In genomic region chr7:1951600-1951999, GRCh38 we compare ENCODE assay signal across 16 cellular contexts.
DNase-seq lines count a peak whose midpoint lies in the region; ATAC-seq and TF ChIP-seq lines count a peak whose summit lies in the region.
"Had no signal": no experiment of that assay in that cellular context is flagged by ENCODE, and none has a peak within 500 bp of the region (broad histone marks: within the 10 kb centered on the region; RNA-seq: fewer than 3 reads in every experiment).

No MANE protein-coding gene starts in this region.

- peak overlapping the region; percentile 70 for H4K91ac ChIP-seq in mesenchymal stem cell (ENCODE audit: low read length)

- no TSS peak for BruUV-seq in A673 (replicated peaks; lab: Mats Ljungman, UMichigan)

- POLR2A ChIA-PET in A673 (lab: Charles Lee; ENCODE audit: low non-redundant PET) = no interaction called here

- H3K9ac ChIP-seq in BLaER1 (peak overlapping the region; percentile 67; the same call in 1 of the 2 replicates), mesenchymal stem cell (ENCODE audit: low read length) (no peak overlapping the region)
- H3K9ac ChIP-seq: GM23248, KMS-11 had no signal

- ATAC-seq in activated T-helper 17 cell treated with anti-CD3 and anti-CD28 coated beads, Interleukin-2, amount 50 U/mL, for 72 hours (replicated peaks) = no peak
- no peak for ATAC-seq in GM21390 (IDR thresholded peaks at IDR 0.05; ENCODE audit: unreplicated experiment)
- ATAC-seq: activated naive CD8-positive, alpha-beta T cell treated with anti-CD3 and anti-CD28 coated beads, Interleukin-2, amount 50 U/mL, for 24 hours had no signal

- no peak overlapping the region for H2BK15ac ChIP-seq in mesenchymal stem cell (ENCODE audit: low read depth, poor library complexity, severe bottlenecking)

- H3K18ac ChIP-seq in mesenchymal stem cell (ENCODE audit: low read depth in 1 of 2, low read length in 2 of 2) = no peak overlapping the region

- no peak overlapping the region for H2AFZ ChIP-seq in mesenchymal stem cell (ENCODE audit: low read depth, low read length)
- H2AFZ ChIP-seq: GM23248 had no signal

- H3K36me3 ChIP-seq in A673 (ENCODE audit: insufficient read depth, low read length, poor library complexity, severe bottlenecking) = no peaks in the 10 kb centered on the region
- H3K36me3 ChIP-seq in BLaER1 = peaks cover 80% of the 10 kb centered on the region
- H3K36me3 ChIP-seq in mesenchymal stem cell (ENCODE audit: control insufficient read depth in 1 of 2, insufficient read depth in 2 of 2, low read depth in 1 of 2, low read length in 2 of 2) = peaks cover 4 to 71% of the 10 kb centered on the region in 2 experiments
- H3K36me3 ChIP-seq: suprapubic skin, vagina had no signal

- H3K4me1 ChIP-seq in A673 (ENCODE audit: insufficient read depth, low read length, poor library complexity, severe bottlenecking) (peaks cover 15% of the 10 kb centered on the region), BLaER1 (peaks cover 59% of the 10 kb centered on the region), mesenchymal stem cell (ENCODE audit: control insufficient read depth, insufficient read depth, low read depth, low read length) (peaks cover 9% of the 10 kb centered on the region)

- H3K27ac ChIP-seq in A673 (ENCODE audit: low read depth, low read length, poor library complexity, severe bottlenecking) (peak overlapping the region; percentile 34), BLaER1 (peak overlapping the region; percentile 85), mesenchymal stem cell (ENCODE audit: low read length, poor library complexity, severe bottlenecking) (no peak overlapping the region)
- H3K27ac ChIP-seq: esophagus muscularis mucosa, GM23248, KMS-11, suprapubic skin, vagina had no signal

- peaks cover 9% of the 10 kb centered on the region for H3K79me1 ChIP-seq in mesenchymal stem cell (replicated peaks; ENCODE audit: low read length, poor library complexity, severe bottlenecking)

- H3K4me3 Mint-ChIP-seq in activated T-helper 17 cell treated with anti-CD3 and anti-CD28 coated beads, Interleukin-2, amount 50 U/mL, for 72 hours = no peak overlapping the region
- H3K4me3 Mint-ChIP-seq: activated naive CD8-positive, alpha-beta T cell treated with anti-CD3 and anti-CD28 coated beads, Interleukin-2, amount 50 U/mL, for 24 hours; nephron had no signal

- intact Hi-C loops in A673 (cut with micrococcal nuclease; ENCODE audit: unreplicated experiment) = no loop called here

- DNase-seq in A673 (ENCODE audit: low spot score) = no peak
- no peak for DNase-seq in mesenchymal stem cell
- DNase-seq in NCI-H446 treated with DMSO at 0.1 percent for 48 hours (lab: John Stamatoyannopoulos, UW) = no peak
- no peak for DNase-seq in occipital lobe (lab: John Stamatoyannopoulos, UW)
- DNase-seq: activated naive CD8-positive, alpha-beta T cell treated with anti-CD3 and anti-CD28 coated beads, Interleukin-2, amount 50 U/mL, for 24 hours; GM23248; NCI-H2171 had no signal

- H3K23ac ChIP-seq in mesenchymal stem cell (ENCODE audit: low read length in 2 of 2) = no peak overlapping the region

- no peak overlapping the region for H3K14ac ChIP-seq in mesenchymal stem cell (ENCODE audit: low read length in 2 of 2)

- CTCF ChIA-PET in A673 (lab: Charles Lee) = no interaction called here

- no peak overlapping the region for H2BK120ac ChIP-seq in mesenchymal stem cell (ENCODE audit: low read depth, low read length)

- TF ChIP-seq CTCF in A673 (conservative IDR thresholded peaks at IDR 0.05; ENCODE audit: low read depth, low read length) = no peak

- H3K4me1 Mint-ChIP-seq in activated T-helper 17 cell treated with anti-CD3 and anti-CD28 coated beads, Interleukin-2, amount 50 U/mL, for 72 hours = no peaks in the 10 kb centered on the region
- H3K4me1 Mint-ChIP-seq: nephron had no signal

- H4K8ac ChIP-seq in mesenchymal stem cell (ENCODE audit: low read length) = no peak overlapping the region

- no peaks in the 10 kb centered on the region for H3K9me3 Mint-ChIP-seq in activated T-helper 17 cell treated with anti-CD3 and anti-CD28 coated beads, Interleukin-2, amount 50 U/mL, for 72 hours
- H3K9me3 Mint-ChIP-seq: activated naive CD8-positive, alpha-beta T cell treated with anti-CD3 and anti-CD28 coated beads, Interleukin-2, amount 50 U/mL, for 24 hours; activated T-helper 2 cell treated with anti-CD3 and anti-CD28 coated beads, Interferon-gamma antibody, Interleukin-2, Interleukin-4, amounts not matched to agents 10 μg/mL and 5 μg/mL and 100 μg/mL, durations not matched to agents 14 hours and 24 hours and 36 hours; nephron had no signal

- H3K27me3 Mint-ChIP-seq in activated T-helper 17 cell treated with anti-CD3 and anti-CD28 coated beads, Interleukin-2, amount 50 U/mL, for 72 hours = no peaks in the 10 kb centered on the region
- H3K27me3 Mint-ChIP-seq: activated naive CD8-positive, alpha-beta T cell treated with anti-CD3 and anti-CD28 coated beads, Interleukin-2, amount 50 U/mL, for 24 hours had no signal

- no peaks in the 10 kb centered on the region for H3K9me3 ChIP-seq in A673 (ENCODE audit: low read depth, low read length, poor library complexity, severe bottlenecking)
- H3K9me3 ChIP-seq in BLaER1 = no peaks in the 10 kb centered on the region
- H3K9me3 ChIP-seq in mesenchymal stem cell (ENCODE audit: control insufficient read depth, low read length) = no peaks in the 10 kb centered on the region
- H3K9me3 ChIP-seq: esophagus muscularis mucosa, suprapubic skin, vagina had no signal

- no peaks in the 10 kb centered on the region for H3K27me3 ChIP-seq in A673 (replicated peaks; ENCODE audit: insufficient read depth, low read depth, low read length, poor library complexity)
- H3K27me3 ChIP-seq in BLaER1 = no peaks in the 10 kb centered on the region
- no peaks in the 10 kb centered on the region for H3K27me3 ChIP-seq in mesenchymal stem cell (ENCODE audit: control insufficient read depth in 1 of 2, insufficient read depth in 1 of 2, low read length in 2 of 2)
- H3K27me3 ChIP-seq: esophagus muscularis mucosa, suprapubic skin, vagina had no signal

- H3K4me2 ChIP-seq in BLaER1 (peak overlapping the region; percentile 95), mesenchymal stem cell (ENCODE audit: low read length, poor library complexity, severe bottlenecking) (no peak overlapping the region)
- H3K4me2 ChIP-seq: KMS-11 had no signal

- H3K4me3 ChIP-seq in A673 (ENCODE audit: low read depth, low read length, poor library complexity, severe bottlenecking) (no peak overlapping the region), BLaER1 (no peak overlapping the region), mesenchymal stem cell (ENCODE audit: insufficient read depth in 1 of 2, low read depth in 1 of 2, low read length in 2 of 2) (no peak overlapping the region)
- H3K4me3 ChIP-seq: esophagus muscularis mucosa, GM23248, suprapubic skin, vagina had no signal

- no peak overlapping the region for H2AK5ac ChIP-seq in mesenchymal stem cell (ENCODE audit: low read length, severe bottlenecking)

- no peak overlapping the region for H2BK12ac ChIP-seq in mesenchymal stem cell (ENCODE audit: low read length in 2 of 2)

- no peaks in the 10 kb centered on the region for H3K36me3 Mint-ChIP-seq in activated T-helper 17 cell treated with anti-CD3 and anti-CD28 coated beads, Interleukin-2, amount 50 U/mL, for 72 hours (ENCODE audit: low read depth)

- H3K27ac Mint-ChIP-seq in activated T-helper 17 cell treated with anti-CD3 and anti-CD28 coated beads, Interleukin-2, amount 50 U/mL, for 72 hours = peak overlapping the region; percentile 21
- H3K27ac Mint-ChIP-seq: activated naive CD8-positive, alpha-beta T cell treated with anti-CD3 and anti-CD28 coated beads, Interleukin-2, amount 50 U/mL, for 24 hours; activated T-helper 2 cell treated with anti-CD3 and anti-CD28 coated beads, Interferon-gamma antibody, Interleukin-2, Interleukin-4, amounts not matched to agents 10 μg/mL and 5 μg/mL and 100 μg/mL, durations not matched to agents 14 hours and 24 hours and 36 hours; nephron had no signal

- no peak overlapping the region for H2BK5ac ChIP-seq in mesenchymal stem cell (ENCODE audit: low read depth, low read length, poor library complexity, severe bottlenecking)

- 89% methylated on average over 17 of the region's 17 CpGs for WGBS in mesenchymal stem cell

- no peak overlapping the region for H3K4ac ChIP-seq in mesenchymal stem cell (ENCODE audit: low read depth in 1 of 2, low read length in 2 of 2)

- H4K20me1 ChIP-seq in BLaER1 = peaks cover 70% of the 10 kb centered on the region
